In genomic region chr5:96655085-96655484, GRCh38 we compare ENCODE assay signal across 31 cellular contexts. TPM values are rescaled to one million over a fixed set of nuclear protein-coding genes. Genes with fewer than 3 reads are reported as not detected.
DNase-seq lines count a peak whose midpoint lies in the region; ATAC-seq, FAIRE-seq and TF ChIP-seq lines count a peak whose summit lies in the region.
"Had no signal": no experiment of that assay in that cellular context is flagged by ENCODE, and none has a peak within 500 bp of the region (broad histone marks: within the 10 kb centered on the region; RNA-seq: fewer than 3 reads in every experiment).

No MANE protein-coding gene starts in this region.

- H3K27ac ChIP-seq in PC-9 (peak overlapping the region; percentile 94), pancreas (no peak overlapping the region)
- H3K27ac ChIP-seq: gastroesophageal sphincter, hepatocyte, left ventricle myocardium inferior, parathyroid adenoma, tibial nerve had no signal

- peak overlapping the region in 1 of 2 donors; percentile 42 for H3K4me3 Mint-ChIP-seq in CD14-positive monocyte
- H3K4me3 Mint-ChIP-seq in central memory CD8-positive, alpha-beta T cell = peak overlapping the region; percentile 1
- H3K4me3 Mint-ChIP-seq in natural killer cell = peak overlapping the region; percentile 84
- H3K4me3 Mint-ChIP-seq: activated B cell treated with CpG ODN at 0.5 μM for 24 hours; activated naive CD4-positive, alpha-beta T cell treated with anti-CD3 and anti-CD28 coated beads, Interleukin-2, amount 50 U/mL, for 24 hours; B cell had no signal

- POLR2A ChIA-PET in PC-9 (lab: Charles Lee; ENCODE audit: unreplicated experiment) = no interaction called here

- peak overlapping the region; percentile 63 for H3K4me2 ChIP-seq in PC-9
- H3K4me2 ChIP-seq: hepatocyte had no signal

- no peak overlapping the region for H3K4me3 ChIP-seq in PC-9
- H3K4me3 ChIP-seq in pancreas = no peak overlapping the region
- H3K4me3 ChIP-seq: esophagus squamous epithelium, gastroesophageal sphincter, HAP-1, hepatocyte, left ventricle myocardium inferior, tibial nerve had no signal

- H3K4me1 Mint-ChIP-seq in CD14-positive monocyte (peaks cover 80% of the 10 kb centered on the region), natural killer cell (peaks cover 63 to 64% of the 10 kb centered on the region in 2 donors)
- H3K4me1 Mint-ChIP-seq in central memory CD8-positive, alpha-beta T cell = peaks cover 41% of the 10 kb centered on the region

- H3K27me3 ChIP-seq in PC-9 (ENCODE audit: insufficient read depth, low read depth) = no peaks in the 10 kb centered on the region
- H3K27me3 ChIP-seq in pancreas = no peaks in the 10 kb centered on the region
- H3K27me3 ChIP-seq: esophagus squamous epithelium, gastroesophageal sphincter, hepatocyte, tibial nerve had no signal

- 85 to 92% methylated on average over 3 of the region's 3 CpGs for WGBS in pancreas, 2 donors

- H3K9me3 ChIP-seq in PC-9 (ENCODE audit: insufficient read depth, low read depth) = no peaks in the 10 kb centered on the region
- no peaks in the 10 kb centered on the region for H3K9me3 ChIP-seq in pancreas
- H3K9me3 ChIP-seq: esophagus squamous epithelium, gastroesophageal sphincter, HAP-1, left ventricle myocardium inferior, tibial nerve had no signal

- no peaks in the 10 kb centered on the region; the same call in 1 of the 2 replicates for H3K79me2 ChIP-seq in PC-9 (ENCODE audit: low read depth)
- H3K79me2 ChIP-seq: hepatocyte, parathyroid adenoma had no signal

- peaks cover 0 to 3% (median 0%) of the 10 kb centered on the region in 7 donors for H3K9me3 Mint-ChIP-seq in CD14-positive monocyte
- no peaks in the 10 kb centered on the region for H3K9me3 Mint-ChIP-seq in central memory CD8-positive, alpha-beta T cell
- no peaks in the 10 kb centered on the region for H3K9me3 Mint-ChIP-seq in natural killer cell
- H3K9me3 Mint-ChIP-seq: activated B cell treated with CpG ODN at 0.5 μM for 24 hours; activated naive CD4-positive, alpha-beta T cell treated with anti-CD3 and anti-CD28 coated beads, Interleukin-2, amount 50 U/mL, for 24 hours; activated T-helper 2 cell treated with anti-CD3 and anti-CD28 coated beads, Interferon-gamma antibody, Interleukin-2, Interleukin-4, amounts not matched to agents 10 μg/mL and 5 μg/mL and 100 μg/mL, durations not matched to agents 14 hours and 24 hours and 36 hours; naive thymus-derived CD4-positive, alpha-beta T cell had no signal

- TF ChIP-seq CTCF in CD14-positive monocyte (IDR thresholded peaks at IDR 0.05) = no peak
- no peak for TF ChIP-seq CTCF in PC-9 (conservative IDR thresholded peaks at IDR 0.05)
- TF ChIP-seq CTCF in natural killer cell (IDR thresholded peaks at IDR 0.05) = no peak
- no peak for TF ChIP-seq CTCF in pancreas (IDR thresholded peaks at IDR 0.05)

- H3F3A ChIP-seq in PC-9 (ENCODE audit: insufficient read depth, low read depth) = peaks cover 59% of the 10 kb centered on the region

- no peaks in the 10 kb centered on the region for H4K20me1 ChIP-seq in PC-9 (ENCODE audit: insufficient read depth)

- H2AFZ ChIP-seq in PC-9 = no peak overlapping the region
- H2AFZ ChIP-seq: hepatocyte, parathyroid adenoma had no signal

- H3K27me3 Mint-ChIP-seq in CD14-positive monocyte (ENCODE audit: low read depth in 3 of 3) = peaks cover 0 to 4% (median 0%) of the 10 kb centered on the region in 3 donors
- no peaks in the 10 kb centered on the region for H3K27me3 Mint-ChIP-seq in central memory CD8-positive, alpha-beta T cell
- peaks cover 0 to 7% of the 10 kb centered on the region in 2 donors for H3K27me3 Mint-ChIP-seq in natural killer cell (ENCODE audit: low read depth in 2 of 2)

- peaks cover 93% of the 10 kb centered on the region for H3K4me1 ChIP-seq in PC-9 (replicated peaks; ENCODE audit: insufficient read depth)
- peaks cover 0 to 8% (median 0%) of the 10 kb centered on the region in 3 donors for H3K4me1 ChIP-seq in pancreas
- H3K4me1 ChIP-seq: left ventricle myocardium inferior had no signal

- peaks cover 0 to 4% of the 10 kb centered on the region in 2 donors for H3K36me3 Mint-ChIP-seq in CD14-positive monocyte
- peaks cover 10% of the 10 kb centered on the region for H3K36me3 Mint-ChIP-seq in central memory CD8-positive, alpha-beta T cell (ENCODE audit: insufficient read depth)
- no peaks in the 10 kb centered on the region for H3K36me3 Mint-ChIP-seq in natural killer cell
- H3K36me3 Mint-ChIP-seq: activated naive CD4-positive, alpha-beta T cell treated with anti-CD3 and anti-CD28 coated beads, Interleukin-2, amount 50 U/mL, for 24 hours had no signal

- FAIRE-seq in pancreas (lab: Jason Lieb, UNC) = no peak
- FAIRE-seq: HTR-8/SVneo had no signal

- ATAC-seq in central memory CD8-positive, alpha-beta T cell (replicated peaks; ENCODE audit: extremely low read depth, poor library complexity, severe bottlenecking) = no peak
- ATAC-seq in natural killer cell (no peak), GM21526 (IDR thresholded peaks at IDR 0.05; ENCODE audit: low FRiP score, unreplicated experiment) (no peak), pancreas (no peak), GM18909 (IDR thresholded peaks at IDR 0.05; ENCODE audit: poor library complexity, unreplicated experiment) (no peak)
- ATAC-seq: gastroesophageal sphincter; naive thymus-derived CD4-positive, alpha-beta T cell had no signal

- intact Hi-C loops in CD14-positive monocyte (cut with micrococcal nuclease) (no loop called here), PC-9 (cut with micrococcal nuclease; ENCODE audit: unreplicated experiment) (no loop called here), natural killer cell (cut with micrococcal nuclease) (loop anchor here (5.0 kb wide), 1 partner anchor 162 kb away; no protein-coding TSS in a partner anchor), pancreas (cut with DNase I) (no loop called here)

- no peaks in the 10 kb centered on the region for H3K9me2 ChIP-seq in PC-9 (ENCODE audit: insufficient read depth)

- CTCF ChIA-PET in PC-9 (lab: Charles Lee) = no interaction called here

- H3K36me3 ChIP-seq in PC-9 (ENCODE audit: low read depth) (no peaks in the 10 kb centered on the region), pancreas (no peaks in the 10 kb centered on the region)
- H3K36me3 ChIP-seq: esophagus squamous epithelium, gastroesophageal sphincter, HAP-1, left ventricle myocardium inferior, tibial nerve had no signal

- no TSS peak for BruUV-seq in PC-9 (replicated peaks; lab: Mats Ljungman, UMichigan)

- no peak for DNase-seq in CD14-positive monocyte (ENCODE audit: low spot score)
- DNase-seq in PC-9 = no peak
- no peak for DNase-seq in central memory CD8-positive, alpha-beta T cell (ENCODE audit: low spot score in 2 of 2)
- no peak for DNase-seq in natural killer cell
- no peak for DNase-seq in NCI-H774 (lab: John Stamatoyannopoulos, UW)
- DNase-seq in pancreas = no peak
- DNase-seq: activated B cell treated with CpG ODN at 0.5 μM for 24 hours; activated CD8-positive, alpha-beta memory T cell treated with anti-CD3 and anti-CD28 coated beads, Interleukin-2, amount 50 U/mL, for 48 hours; anterior cingulate cortex; caudate nucleus; DMS53; esophagus squamous epithelium; GDM1; KG1; left ventricle myocardium inferior; MM.1S; naive thymus-derived CD4-positive, alpha-beta T cell; NCI-H1417 treated with DMSO at 0.1 percent for 48 hours; NCI-H748 treated with DMSO at 0.1 percent for 48 hours; stimulated activated CD4-positive, alpha-beta T cell treated with anti-CD3 and anti-CD28 coated beads, Interleukin-2, amount 100 ng/mL, for 24 hours had no signal

- H3K27ac Mint-ChIP-seq in CD14-positive monocyte (peak overlapping the region; percentile 52 to 99 (median 98)), natural killer cell (peak overlapping the region; percentile 78)
- no peak overlapping the region for H3K27ac Mint-ChIP-seq in central memory CD8-positive, alpha-beta T cell (ENCODE audit: low read depth)
- H3K27ac Mint-ChIP-seq: activated B cell treated with CpG ODN at 0.5 μM for 24 hours; activated naive CD4-positive, alpha-beta T cell treated with anti-CD3 and anti-CD28 coated beads, Interleukin-2, amount 50 U/mL, for 24 hours; activated T-helper 2 cell treated with anti-CD3 and anti-CD28 coated beads, Interferon-gamma antibody, Interleukin-2, Interleukin-4, amounts not matched to agents 10 μg/mL and 5 μg/mL and 100 μg/mL, durations not matched to agents 14 hours and 24 hours and 36 hours; B cell had no signal

RNA-seq across cellular contexts. Expression of gene CAST, which starts 7.1 kb away (rescaled TPM):
- polyA plus RNA-seq in CD14-positive monocyte (10 to 100 TPM; 49.6 to 76.8 TPM), pancreas (10 to 100 TPM; 26.5 to 37.5 TPM)
- total RNA-seq in PC-9 (2021) (234 and 289 TPM in 2 replicates), natural killer cell (100 to 1,000 TPM; 364 to 414 (median 376) TPM), pancreas (100 to 1,000 TPM in 1 of 6 donors, 10 to 100 TPM in 5; 56.4 to 100 (median 68.1) TPM)
